12 cellular contexts compared by ENCODE assay signal in genomic region chr9:21144620-21145019, GRCh38. TPM values are rescaled to one million over a fixed set of nuclear protein-coding genes. Genes with fewer than 3 reads are reported as not detected.
DNase-seq lines count a peak whose midpoint lies in the region; ATAC-seq and TF ChIP-seq lines count a peak whose summit lies in the region.
"Had no signal": no experiment of that assay in that cellular context is flagged by ENCODE, and none has a peak within 500 bp of the region (broad histone marks: within the 10 kb centered on the region; RNA-seq: fewer than 3 reads in every experiment).

No MANE protein-coding gene starts in this region.

- CTCF ChIA-PET in activated naive CD4-positive, alpha-beta T cell treated with anti-CD3 and anti-CD28 coated beads, Interleukin-2, amount 10 ng/mL, durations not matched to agents 7 days and 5 days (lab: Charles Lee): no interaction called here

- no peaks in the 10 kb centered on the region for H3K4me1 ChIP-seq in Peyer's patch

- no peaks in the 10 kb centered on the region for H3K9me3 ChIP-seq in Peyer's patch

- H3K4me3 Mint-ChIP-seq in activated naive CD4-positive, alpha-beta T cell treated with anti-CD3 and anti-CD28 coated beads, Interleukin-2, amount 10 ng/mL, durations not matched to agents 7 days and 5 days: peak overlapping the region; percentile 2
- peak overlapping the region; percentile 59 for H3K4me3 Mint-ChIP-seq in natural killer cell treated with Interleukin-12 subunit alpha and Interleukin-12 subunit beta and Interleukin-15 and Interleukin-18, amount 100 ng/mL, for 72 hours
- no peak overlapping the region for H3K4me3 Mint-ChIP-seq in nephron progenitor cell

- ATAC-seq in GM21825 (IDR thresholded peaks at IDR 0.05; ENCODE audit: unreplicated experiment) (peak; percentile 61), HG03565 (IDR thresholded peaks at IDR 0.05; ENCODE audit: unreplicated experiment) (peak; percentile 45)
- no peak for ATAC-seq in natural killer cell treated with Interleukin-12 subunit alpha and Interleukin-12 subunit beta and Interleukin-15 and Interleukin-18, amount 100 ng/mL, for 72 hours

- TF ChIP-seq CTCF in Peyer's patch (IDR thresholded peaks at IDR 0.05) (no peak), nephron progenitor cell (IDR thresholded peaks at IDR 0.05) (no peak)

- peaks cover 31% of the 10 kb centered on the region for H3K9me3 Mint-ChIP-seq in activated naive CD4-positive, alpha-beta T cell treated with anti-CD3 and anti-CD28 coated beads, Interleukin-2, amount 10 ng/mL, durations not matched to agents 7 days and 5 days
- H3K9me3 Mint-ChIP-seq in natural killer cell treated with Interleukin-12 subunit alpha and Interleukin-12 subunit beta and Interleukin-15 and Interleukin-18, amount 100 ng/mL, for 72 hours: peaks cover 7% of the 10 kb centered on the region
- H3K9me3 Mint-ChIP-seq in nephron progenitor cell: peaks cover 22% of the 10 kb centered on the region

- no peak overlapping the region for H3K27ac ChIP-seq in Peyer's patch

- H3K36me3 ChIP-seq in Peyer's patch: no peaks in the 10 kb centered on the region

- H3K27me3 ChIP-seq in Peyer's patch: no peaks in the 10 kb centered on the region

- no peak for DNase-seq in activated naive CD4-positive, alpha-beta T cell treated with anti-CD3 and anti-CD28 coated beads, Interleukin-2, amount 10 ng/mL, durations not matched to agents 7 days and 5 days
- DNase-seq in activated naive CD4-positive, alpha-beta T cell (lab: John Stamatoyannopoulos, UW): no peak
- no peak for DNase-seq in natural killer cell treated with Interleukin-12 subunit alpha and Interleukin-12 subunit beta and Interleukin-15 and Interleukin-18, amount 100 ng/mL, for 72 hours (ENCODE audit: low spot score)
- DNase-seq in Peyer's patch: no peak
- DNase-seq in nephron progenitor cell: no peak
- no peak for DNase-seq in stimulated activated CD8-positive, alpha-beta memory T cell treated with anti-CD3 and anti-CD28 coated beads, Interleukin-4, amount 100 ng/mL, for 48 hours
- DNase-seq: activated T-cell treated with anti-CD3 and anti-CD28 coated beads, Interleukin-2, amount 50 U/mL, for 1 hour; EL; NCI-H1092 had no signal

- peak overlapping the region; percentile 74 for H3K27ac Mint-ChIP-seq in activated naive CD4-positive, alpha-beta T cell treated with anti-CD3 and anti-CD28 coated beads, Interleukin-2, amount 10 ng/mL, durations not matched to agents 7 days and 5 days
- peak overlapping the region; percentile 17 to 75 for H3K27ac Mint-ChIP-seq in natural killer cell treated with Interleukin-12 subunit alpha and Interleukin-12 subunit beta and Interleukin-15 and Interleukin-18, amount 100 ng/mL, for 72 hours
- no peak overlapping the region for H3K27ac Mint-ChIP-seq in nephron progenitor cell

- H3K27me3 Mint-ChIP-seq in activated naive CD4-positive, alpha-beta T cell treated with anti-CD3 and anti-CD28 coated beads, Interleukin-2, amount 10 ng/mL, durations not matched to agents 7 days and 5 days: peaks cover 11% of the 10 kb centered on the region
- H3K27me3 Mint-ChIP-seq in natural killer cell treated with Interleukin-12 subunit alpha and Interleukin-12 subunit beta and Interleukin-15 and Interleukin-18, amount 100 ng/mL, for 72 hours: peaks cover 0 to 5% of the 10 kb centered on the region in 2 donors
- peaks cover 6% of the 10 kb centered on the region for H3K27me3 Mint-ChIP-seq in nephron progenitor cell (ENCODE audit: low read depth, poor library complexity)

- peaks cover 54% of the 10 kb centered on the region for H3K4me1 Mint-ChIP-seq in activated naive CD4-positive, alpha-beta T cell treated with anti-CD3 and anti-CD28 coated beads, Interleukin-2, amount 10 ng/mL, durations not matched to agents 7 days and 5 days
- peaks cover 18% of the 10 kb centered on the region in 2 donors for H3K4me1 Mint-ChIP-seq in natural killer cell treated with Interleukin-12 subunit alpha and Interleukin-12 subunit beta and Interleukin-15 and Interleukin-18, amount 100 ng/mL, for 72 hours (ENCODE audit: low read depth in 2 of 2)
- H3K4me1 Mint-ChIP-seq in nephron progenitor cell: no peaks in the 10 kb centered on the region

- H3K4me3 ChIP-seq in Peyer's patch: no peak overlapping the region

- peaks cover 26% of the 10 kb centered on the region for H3K36me3 Mint-ChIP-seq in activated naive CD4-positive, alpha-beta T cell treated with anti-CD3 and anti-CD28 coated beads, Interleukin-2, amount 10 ng/mL, durations not matched to agents 7 days and 5 days
- H3K36me3 Mint-ChIP-seq in natural killer cell treated with Interleukin-12 subunit alpha and Interleukin-12 subunit beta and Interleukin-15 and Interleukin-18, amount 100 ng/mL, for 72 hours: peaks cover 19% of the 10 kb centered on the region
- no peaks in the 10 kb centered on the region for H3K36me3 Mint-ChIP-seq in nephron progenitor cell (ENCODE audit: low read depth)

- TF ChIP-seq POLR2A in Peyer's patch (IDR thresholded peaks at IDR 0.05): no peak

RNA-seq across cellular contexts. Expression of gene IFNW1, which starts 3.0 kb away (rescaled TPM):
- total RNA-seq in natural killer cell treated with Interleukin-12 subunit alpha and Interleukin-12 subunit beta and Interleukin-15 and Interleukin-18, amount 100 ng/mL, for 72 hours: not detected
- not detected for total RNA-seq in Peyer's patch
- total RNA-seq: fibroblast of lung had no signal

RNA-seq across cellular contexts. Expression of gene IFNA21, which starts 21.8 kb away (rescaled TPM):
- total RNA-seq in natural killer cell treated with Interleukin-12 subunit alpha and Interleukin-12 subunit beta and Interleukin-15 and Interleukin-18, amount 100 ng/mL, for 72 hours: not detected
- total RNA-seq in Peyer's patch: not detected
- total RNA-seq: fibroblast of lung had no signal

RNA-seq across cellular contexts. Expression of gene IFNA4, which starts 42.8 kb away (rescaled TPM):
- total RNA-seq in natural killer cell treated with Interleukin-12 subunit alpha and Interleukin-12 subunit beta and Interleukin-15 and Interleukin-18, amount 100 ng/mL, for 72 hours: not detected
- not detected for total RNA-seq in Peyer's patch
- total RNA-seq: fibroblast of lung had no signal

RNA-seq across cellular contexts. Expression of gene IFNA7, which starts 57.4 kb away (rescaled TPM):
- total RNA-seq in natural killer cell treated with Interleukin-12 subunit alpha and Interleukin-12 subunit beta and Interleukin-15 and Interleukin-18, amount 100 ng/mL, for 72 hours: not detected
- not detected for total RNA-seq in Peyer's patch
- total RNA-seq: fibroblast of lung had no signal

Comparison
In these comparisons a context has a peak if more than half of its experiments do, and no peak if none do; other contexts are left out.
1. ATAC-seq: peak in GM21825 (single experiment) and HG03565 (single experiment); none in natural killer cell treated with Interleukin-12 subunit alpha and Interleukin-12 subunit beta and Interleukin-15 and Interleukin-18, amount 100 ng/mL, for 72 hours (0 of 2).